In the genomic region with DNA sequence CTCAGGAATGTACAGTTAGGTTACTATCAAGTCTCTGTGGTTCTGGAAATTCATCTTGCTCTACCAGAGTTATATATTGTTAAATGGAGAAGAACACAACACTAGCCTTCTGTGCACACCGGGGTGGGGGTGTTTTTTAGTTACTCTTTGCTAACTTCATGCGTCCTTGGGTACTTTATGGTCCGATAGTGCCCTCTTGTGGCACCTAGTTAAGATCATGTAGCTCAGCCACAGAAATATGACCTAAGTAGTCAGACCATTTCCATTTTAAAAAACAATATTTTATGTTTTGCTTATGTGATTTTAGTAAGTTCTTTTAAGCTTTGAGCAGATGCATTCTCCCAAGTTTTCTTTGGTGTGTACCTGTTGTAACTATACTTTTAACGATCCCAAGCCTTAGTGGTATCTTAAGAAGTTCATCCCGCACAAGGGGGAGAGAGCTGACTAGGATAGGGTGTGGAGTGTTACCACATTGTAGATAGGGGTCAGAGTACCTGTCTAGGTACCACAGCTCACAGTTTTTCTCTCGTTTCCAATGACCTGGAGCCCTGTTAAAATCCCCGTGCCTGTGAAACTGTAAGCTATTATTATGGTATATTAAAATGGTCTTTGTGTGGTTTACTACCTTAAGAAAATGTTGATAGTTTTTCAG, we compare ENCODE assay signal across 8 cellular contexts. TPM values are rescaled to one million over a fixed set of nuclear protein-coding genes. Genes with fewer than 3 reads are reported as not detected.
DNase-seq lines count a peak whose midpoint lies in the region; ATAC-seq and TF ChIP-seq lines count a peak whose summit lies in the region.

No MANE protein-coding gene starts in this region.

- H3K27ac ChIP-seq in GM23248, result peak overlapping the region; percentile 20; the same call in 1 of the 2 replicates

- H3K4me1 ChIP-seq in GM23248 (ENCODE audit: insufficient read depth), result 0 out of 2 replicates have a peak, but pooled peaks cover 6% of the 10 kb centered on the region

- H3K4me3 ChIP-seq in GM23248 (no peak overlapping the region), cardiac fibroblast (replicated peaks in 1 of 2; ENCODE audit: low read depth in 2 of 2, low read length in 2 of 2) (no peak overlapping the region), kidney epithelial cell (ENCODE audit: low read depth, low read length) (no peak overlapping the region)

- H4K20me1 ChIP-seq in GM23248 (ENCODE audit: insufficient read depth), result 0 out of 2 replicates have a peak, but pooled peaks cover 5% of the 10 kb centered on the region

- H3K27me3 ChIP-seq in GM23248 (replicated peaks; ENCODE audit: insufficient read depth) (no peaks in the 10 kb centered on the region), kidney epithelial cell (ENCODE audit: control insufficient read depth, insufficient read depth, low read length) (no peaks in the 10 kb centered on the region)

- H3K36me3 ChIP-seq in GM23248 (ENCODE audit: low read depth), result peaks cover 70% of the 10 kb centered on the region
- H3K36me3 ChIP-seq in kidney epithelial cell (ENCODE audit: control insufficient read depth, insufficient read depth, low read length), result peaks cover 3% of the 10 kb centered on the region

- no peak for ATAC-seq in HG03457 (IDR thresholded peaks at IDR 0.05; ENCODE audit: unreplicated experiment)

- no peak overlapping the region for H3K4me2 ChIP-seq in GM23248 (ENCODE audit: unreplicated experiment)

- TF ChIP-seq CTCF in cardiac fibroblast (IDR thresholded peaks at IDR 0.05; ENCODE audit: low read depth, low read length) (peak; percentile 66), kidney epithelial cell (IDR thresholded peaks at IDR 0.05; ENCODE audit: insufficient read depth, low read length, poor library complexity, severe bottlenecking) (peak; percentile 68)

- H3K9ac ChIP-seq in GM23248, result no peak overlapping the region

- in situ Hi-C loops in GM23248 (cut with MboI), result no loop called here

- no peaks in the 10 kb centered on the region for H3K9me2 ChIP-seq in GM23248 (ENCODE audit: insufficient read depth)

- peaks cover 45% of the 10 kb centered on the region for H3F3A ChIP-seq in GM23248 (ENCODE audit: insufficient read depth)

- peak; percentile 82 for DNase-seq in AG08395 (ENCODE audit: low spot score)
- DNase-seq in GM23248, result peak; percentile 92
- peak; percentile 84 for DNase-seq in NCI-H2196 (lab: John Stamatoyannopoulos, UW; ENCODE audit: unreplicated experiment)
- DNase-seq in UCSD-AML1 (lab: John Stamatoyannopoulos, UW; ENCODE audit: unreplicated experiment), result peak; percentile 16
- DNase-seq in cardiac fibroblast (ENCODE audit: low read depth in 2 of 2), result peak; percentile 94 to 95
- peak; percentile 50 for DNase-seq in kidney epithelial cell (ENCODE audit: low read depth)
- DNase-seq in stimulated activated CD4-positive, alpha-beta T cell treated with anti-CD3 and anti-CD28 coated beads, Interleukin-4, amount 100 ng/mL, for 1 hour, result peak; percentile 39

- H2AFZ ChIP-seq in GM23248, result no peak overlapping the region

- 48 to 51% methylated on average over 7 of the region's 7 CpGs for WGBS in GM23248 (ENCODE audit: low coverage in 1 of 2, low lambda C conversion rate in 2 of 2, missing lambda C conversion rate in 2 of 2), 2 experiments

- H3K9me3 ChIP-seq in GM23248 (ENCODE audit: low read depth), result no peaks in the 10 kb centered on the region

- peaks cover 100% of the 10 kb centered on the region for H3K79me2 ChIP-seq in GM23248 (ENCODE audit: insufficient read depth)

RNA-seq across cellular contexts. Expression of a gene that starts 20.6 kb away (rescaled TPM):
- total RNA-seq in GM23248 (2014; rRNA removed; shearing (Covaris generic)), result 5.6 and 14.4 TPM in 2 replicates
- 1.1 and 1.8 TPM in 2 replicates for polyA plus RNA-seq in GM23248 (2016; fragmentation: Nextera tagmentation; extraction: Ambion mirVana)
- 1.7 and 1.9 TPM in 2 replicates for total RNA-seq in kidney epithelial cell

RNA-seq across cellular contexts. Expression of a gene that starts 37.9 kb away (rescaled TPM):
- total RNA-seq in GM23248 (2014; rRNA removed; shearing (Covaris generic)), result 294 and 328 TPM in 2 replicates
- 95.0 and 111 TPM in 2 replicates for polyA plus RNA-seq in GM23248 (2016; fragmentation: Nextera tagmentation; extraction: Ambion mirVana)
- total RNA-seq in kidney epithelial cell, result 138 and 139 TPM in 2 replicates

Comparison
In these comparisons a context has a peak if more than half of its experiments do, and no peak if none do; other contexts are left out.
1. DNase-seq: peak in every context shown above with its lines; median percentile 94 in cardiac fibroblast; 92 in GM23248; 84 in NCI-H2196; 82 in AG08395; 50 in kidney epithelial cell; 39 in stimulated activated CD4-positive, alpha-beta T cell treated with anti-CD3 and anti-CD28 coated beads, Interleukin-4, amount 100 ng/mL, for 1 hour; 16 in UCSD-AML1.